ENCODE assay signal across 8 cellular contexts in the genomic region with DNA sequence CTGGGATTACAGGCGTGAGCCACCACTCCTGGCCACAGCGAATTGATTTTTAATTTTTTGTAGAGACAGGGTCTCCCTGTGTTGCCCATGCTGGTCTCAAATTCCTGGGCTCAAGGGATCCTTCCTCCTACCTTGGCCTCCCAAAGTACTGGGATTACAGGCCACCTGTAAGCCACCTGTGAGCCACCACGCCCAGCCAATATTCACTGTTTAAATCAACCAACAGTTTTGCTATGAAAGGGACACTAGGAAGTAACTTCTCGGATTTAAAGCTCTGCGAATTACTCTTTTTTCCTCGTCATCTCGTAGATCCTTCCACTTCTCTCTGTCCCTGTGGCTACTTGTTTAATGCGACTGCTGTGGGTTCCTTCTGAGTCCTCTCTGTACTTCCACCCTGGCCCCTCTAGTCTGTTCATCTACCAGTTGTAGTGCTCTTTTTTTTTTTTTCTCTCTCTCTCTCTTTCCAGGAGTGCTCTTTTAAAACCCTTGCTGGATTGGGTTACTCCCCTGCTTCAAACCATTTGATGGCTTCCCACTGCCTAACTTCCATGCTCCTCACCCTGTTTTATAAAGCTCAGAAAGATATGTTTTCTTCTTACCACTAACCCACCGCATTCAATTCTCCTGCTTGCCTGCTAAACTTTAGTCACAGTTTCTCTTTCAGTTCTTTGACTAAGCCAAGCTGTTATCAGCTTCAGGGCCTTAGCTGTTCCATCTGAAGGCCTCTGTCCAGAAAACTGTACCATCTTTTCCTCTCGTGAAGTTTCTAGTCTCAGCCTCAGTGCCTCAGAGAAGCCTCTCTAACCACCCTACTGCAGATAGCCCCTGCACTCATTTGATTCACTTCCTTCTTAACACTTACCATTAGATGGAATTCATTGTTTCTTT. TPM values are rescaled to one million over a fixed set of nuclear protein-coding genes. Genes with fewer than 3 reads are reported as not detected.
DNase-seq lines count a peak whose midpoint lies in the region; ATAC-seq and TF ChIP-seq lines count a peak whose summit lies in the region.

No MANE protein-coding gene starts in this region.

- no peaks in the 10 kb centered on the region for H3K27me3 Mint-ChIP-seq in Calu3 (ENCODE audit: unreplicated experiment)

- no peak overlapping the region for H3K27ac Mint-ChIP-seq in Calu3 (ENCODE audit: unreplicated experiment)

- H3K9me3 Mint-ChIP-seq in Calu3 (ENCODE audit: low read depth, unreplicated experiment) = no peaks in the 10 kb centered on the region

- no peak overlapping the region for H3K4me3 ChIP-seq in mucosa of descending colon

- H3K36me3 ChIP-seq in mucosa of descending colon (ENCODE audit: low read depth) = no peaks in the 10 kb centered on the region

- no peaks in the 10 kb centered on the region for H3K36me3 Mint-ChIP-seq in Calu3 (ENCODE audit: insufficient read depth, unreplicated experiment)

- H3K4me1 Mint-ChIP-seq in Calu3 (ENCODE audit: low read depth, unreplicated experiment) = peaks cover 9% of the 10 kb centered on the region

- CTCF ChIA-PET in Calu3 (lab: Charles Lee) = interaction anchor here (0.6 to 0.7 kb wide), 4 partner anchors 12 to 1287 kb away, joined by 3 to 4 read pairs (median 3); a partner anchor contains a TSS

- peaks cover 10% of the 10 kb centered on the region for H3K4me1 ChIP-seq in mucosa of descending colon (ENCODE audit: low read depth)

- intact Hi-C loops in mucosa of descending colon (cut with DNase I, micrococcal nuclease) = no loop called here
- intact Hi-C loops in Calu3 (cut with micrococcal nuclease; ENCODE audit: unreplicated experiment) = no loop called here

- no peaks in the 10 kb centered on the region for H3K9me3 ChIP-seq in mucosa of descending colon

- TF ChIP-seq CTCF in mucosa of descending colon (IDR thresholded peaks at IDR 0.05) (no peak), Calu3 (IDR thresholded peaks at IDR 0.05; ENCODE audit: unreplicated experiment) (no peak)

- H3K4me3 Mint-ChIP-seq in Calu3 (ENCODE audit: low read depth, unreplicated experiment) = no peak overlapping the region

- DNase-seq in RPMI8226 (peak; percentile 17), mucosa of descending colon (peak in 1 of 3 donors; percentile 41), LoVo (ENCODE audit: low spot score) (no peak), cerebellar nuclear complex (lab: John Stamatoyannopoulos, UW) (no peak), Calu3 (no peak)

- no TSS peak for BruUV-seq in Calu3 (replicated peaks; lab: Mats Ljungman, UMichigan)

- ATAC-seq in GM18498 (IDR thresholded peaks at IDR 0.05; ENCODE audit: unreplicated experiment) = peak; percentile 76
- ATAC-seq in GM21723 (IDR thresholded peaks at IDR 0.05; ENCODE audit: unreplicated experiment) = peak; percentile 87
- ATAC-seq in mucosa of descending colon = peak; percentile 86
- ATAC-seq in HG03342 (IDR thresholded peaks at IDR 0.05; ENCODE audit: unreplicated experiment) = no peak

RNA-seq across cellular contexts. Expression of a gene that starts 12.4 kb away (rescaled TPM):
- total RNA-seq in mucosa of descending colon (10 to 100 TPM; 26.4 to 50.2 (median 33.1) TPM), Calu3 (2022) (18.8 and 25.0 TPM in 2 replicates)

RNA-seq across cellular contexts. Expression of a gene that starts 27.0 kb away (rescaled TPM):
- total RNA-seq in mucosa of descending colon (10 to 100 TPM; 11.9 to 14.0 (median 12.1) TPM), Calu3 (2022) (8.8 and 9.8 TPM in 2 replicates)
